Comparison of ENCODE assay signal across 19 cellular contexts in genomic region chr9:17725399-17726010, GRCh38.
"Had no signal": no experiment of that assay in that cellular context is flagged by ENCODE, and none has a peak within 500 bp of the region (broad histone marks: within the 10 kb centered on the region; RNA-seq: fewer than 3 reads in every experiment).

No MANE protein-coding gene starts in this region.

- DNase-seq: activated CD4-positive, alpha-beta memory T cell treated with anti-CD3 and anti-CD28 coated beads for 36 hours; activated CD4-positive, alpha-beta T cell treated with anti-CD3 and anti-CD28 coated beads for 48 hours; activated effector memory CD4-positive, alpha-beta T cell treated with Interleukin-2 at 50 U/mL for 16 hours; activated naive CD4-positive, alpha-beta T cell treated with anti-CD3 and anti-CD28 coated beads for 36 hours; activated T-cell treated with anti-CD3 and anti-CD28 coated beads, Interleukin-2, amount 50 U/mL, for 48 hours; amygdala; dermis blood vessel endothelial cell; effector CD8-positive, alpha-beta T cell; erythroblast; foreskin fibroblast; left lung; spleen; stimulated activated CD4-positive, alpha-beta T cell treated with anti-CD3 and anti-CD28 coated beads, Interleukin-4, amount 100 ng/mL, for 1 hour; stimulated activated naive CD4-positive, alpha-beta T cell; testis; trophoblast cell; uterus had no signal

- ATAC-seq: left lung; natural killer cell treated with Interleukin-12 subunit alpha and Interleukin-12 subunit beta and Interleukin-15 and Interleukin-18, amount 100 ng/mL, for 72 hours had no signal

- H3K4me1 ChIP-seq: left lung, prostate gland, spleen, testis, uterus had no signal

- H3K9me3 ChIP-seq: prostate gland, testis, uterus had no signal

- H3K27ac ChIP-seq: left lung, prostate gland, spleen, testis, uterus had no signal

- H3K4me3 ChIP-seq: left lung, prostate gland, spleen, testis, uterus had no signal

- H3K27me3 ChIP-seq: left lung, spleen, testis, uterus had no signal

- H3K36me3 ChIP-seq: left lung, prostate gland, spleen, uterus had no signal
